In genomic region chr10:133520193-133520738, GRCh38 we compare ENCODE assay signal across 8 cellular contexts. TPM values are rescaled to one million over a fixed set of nuclear protein-coding genes. Genes with fewer than 3 reads are reported as not detected.
DNase-seq lines count a peak whose midpoint lies in the region; ATAC-seq and TF ChIP-seq lines count a peak whose summit lies in the region.

No MANE protein-coding gene starts in this region.

- H3K27me3 Mint-ChIP-seq in T-helper 17 cell, result no peaks in the 10 kb centered on the region

- peaks cover 6% of the 10 kb centered on the region for H3K36me3 Mint-ChIP-seq in T-helper 17 cell (ENCODE audit: low read depth)

- intact Hi-C loops in spleen (cut with DNase I; ENCODE audit: low total_unique reads), result loop anchor here (10.0 kb wide), 1 partner anchor 185 kb away; the partner anchor contains the start of gene CALY

- peak overlapping the region; percentile 6 to 66 (median 37) for H3K4me3 ChIP-seq in spleen

- H3K27ac ChIP-seq in KOPT-K1 (ENCODE audit: low read depth, low read length, poor library complexity, severe bottlenecking) (peak overlapping the region; percentile 52), spleen (peak overlapping the region in 4 of 8 donors; percentile 27 to 60 (median 55))

- peaks cover 0 to 13% (median 11%) of the 10 kb centered on the region in 6 donors for H3K4me1 ChIP-seq in spleen

- H3K4me3 Mint-ChIP-seq in T-helper 17 cell, result peak overlapping the region; percentile 71

- no peak overlapping the region for H3K27ac Mint-ChIP-seq in T-helper 17 cell

- H3K36me3 ChIP-seq in KOPT-K1 (ENCODE audit: insufficient read depth, low read length) (no peaks in the 10 kb centered on the region), spleen (no peaks in the 10 kb centered on the region)

- H3K9me3 ChIP-seq in KOPT-K1 (ENCODE audit: insufficient read depth, low read length, poor library complexity, severe bottlenecking), result peaks cover 30% of the 10 kb centered on the region
- H3K9me3 ChIP-seq in T-helper 17 cell (ENCODE audit: control insufficient read depth, low read length, poor library complexity, severe bottlenecking), result peaks cover 4% of the 10 kb centered on the region
- H3K9me3 ChIP-seq in spleen, result peaks cover 4 to 33% (median 22%) of the 10 kb centered on the region in 8 donors

- peaks cover 0 to 1% (median 0%) of the 10 kb centered on the region in 7 donors for H3K27me3 ChIP-seq in spleen (replicated peaks in 1 of 7)

- H3K4me1 Mint-ChIP-seq in T-helper 17 cell, result peaks cover 3% of the 10 kb centered on the region

- WGBS in spleen, 5 donors, result 0 to 5% (median 2%) methylated on average over 21 to 33 of the region's 33 CpGs

- ATAC-seq in GM21619 (IDR thresholded peaks at IDR 0.05; ENCODE audit: unreplicated experiment), result peak; percentile 96
- peak; percentile 99 for ATAC-seq in T-helper 17 cell

- TF ChIP-seq POLR2A in spleen (IDR thresholded peaks at IDR 0.05), result no peak

- peak; percentile 45 to 97 (median 95) for TF ChIP-seq CTCF in spleen (IDR thresholded peaks at IDR 0.05 in 8 of 11, conservative IDR thresholded peaks at IDR 0.05 in 3 of 11)

- peak; percentile 30 for DNase-seq in GF-D8 (lab: John Stamatoyannopoulos, UW)
- peak; percentile 80 to 96 (median 86) for DNase-seq in T-helper 17 cell
- peak; percentile 4 for DNase-seq in amniotic stem cell (lab: John Stamatoyannopoulos, UW)
- DNase-seq in hypothalamus (lab: John Stamatoyannopoulos, UW), result peak in 48 of 51 donors; percentile 2 to 88 (median 59)
- peak; percentile 97 for DNase-seq in spleen
- DNase-seq in OCI-M2 (lab: John Stamatoyannopoulos, UW; ENCODE audit: unreplicated experiment), result no peak

RNA-seq across cellular contexts. Expression of gene CYP2E1, which starts 6.9 kb away (rescaled TPM):
- total RNA-seq in T-helper 17 cell (10 to 100 TPM; 12.3 to 14.5 TPM), spleen (1 to 10 TPM; 1.2 to 4.0 (median 2.3) TPM)
- polyA plus RNA-seq in spleen, result 1 to 10 TPM in 2 of 3 donors, under 1 TPM in 1; 0.61 to 1.8 (median 1.2) TPM

RNA-seq across cellular contexts. Expression of gene SYCE1, which starts 45.1 kb away (rescaled TPM):
- total RNA-seq in T-helper 17 cell (under 1 TPM; 0.15 to 0.39 TPM), spleen (1 to 10 TPM in 2 of 7 donors, under 1 TPM in 1, not detected in 4; 0.86 to 1.9 (median 1.3) TPM)
- 1 to 10 TPM in 2 of 3 donors, under 1 TPM in 1; 0.24 to 3.5 (median 1.5) TPM for polyA plus RNA-seq in spleen
